ENCODE assay signal across 22 cellular contexts in the genomic region with DNA sequence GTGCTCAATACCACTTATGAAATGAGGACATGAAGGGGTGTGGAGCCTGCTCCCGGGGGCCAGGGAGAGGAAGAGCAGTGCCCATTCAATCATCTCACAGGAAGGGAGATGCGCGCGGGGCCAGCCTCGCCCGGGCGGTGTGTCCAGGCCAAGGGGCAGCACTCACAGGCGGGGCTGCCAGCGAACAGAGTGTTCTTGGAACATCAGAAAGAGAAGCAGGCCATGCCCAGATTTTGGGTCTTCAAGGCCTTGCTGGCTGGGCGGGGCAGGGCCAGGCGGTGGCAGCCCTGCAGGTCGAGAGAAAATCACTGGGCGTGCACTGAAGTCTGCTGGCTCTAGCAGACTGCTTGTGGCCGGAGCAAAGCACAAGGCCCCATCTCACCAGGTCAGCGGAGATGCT.
"Had no signal": no experiment of that assay in that cellular context is flagged by ENCODE, and none has a peak within 500 bp of the region (broad histone marks: within the 10 kb centered on the region; RNA-seq: fewer than 3 reads in every experiment).

No MANE protein-coding gene starts in this region.

- H3K4me1 ChIP-seq: adrenal gland, breast epithelium, colonic mucosa, esophagus squamous epithelium, spleen, transverse colon, uterus had no signal

- H3K4me3 Mint-ChIP-seq: activated naive CD8-positive, alpha-beta T cell; activated T-helper 17 cell treated with anti-CD3 and anti-CD28 coated beads, Interleukin-2, amount 50 U/mL, for 72 hours; central memory CD8-positive, alpha-beta T cell; natural killer cell had no signal

- H3K9me3 ChIP-seq: adrenal gland, colonic mucosa, neutrophil, transverse colon, uterus had no signal

- H3K27me3 ChIP-seq: colonic mucosa, neutrophil, ovary, uterus had no signal

- H3K4me1 Mint-ChIP-seq: activated T-helper 17 cell treated with anti-CD3 and anti-CD28 coated beads, Interleukin-2, amount 50 U/mL, for 72 hours; central memory CD8-positive, alpha-beta T cell; natural killer cell had no signal

- ATAC-seq: activated T-helper 17 cell treated with anti-CD3 and anti-CD28 coated beads, Interleukin-2, amount 50 U/mL, for 72 hours; natural killer cell; stimulated activated naive CD8-positive, alpha-beta T cell treated with anti-CD3 and anti-CD28 coated beads, Interleukin-15, Interleukin-2, amounts not matched to agents 100 U/mL and 50 U/mL, for 24 hours had no signal

- H3K27me3 Mint-ChIP-seq: activated naive CD8-positive, alpha-beta T cell; activated T-helper 17 cell treated with anti-CD3 and anti-CD28 coated beads, Interleukin-2, amount 50 U/mL, for 72 hours; central memory CD8-positive, alpha-beta T cell had no signal

- H3K4me3 ChIP-seq: adrenal gland, breast epithelium, colonic mucosa, esophagus squamous epithelium, ovary, spleen, transverse colon, uterus had no signal

- H3K36me3 Mint-ChIP-seq: activated naive CD8-positive, alpha-beta T cell; natural killer cell had no signal

- H3K9me3 Mint-ChIP-seq: activated T-helper 17 cell treated with anti-CD3 and anti-CD28 coated beads, Interleukin-2, amount 50 U/mL, for 72 hours; central memory CD8-positive, alpha-beta T cell; natural killer cell had no signal

- H3K27ac ChIP-seq: adrenal gland, breast epithelium, colonic mucosa, esophagus squamous epithelium, neutrophil, ovary, spleen, transverse colon, uterus had no signal

- H3K36me3 ChIP-seq: adrenal gland, breast epithelium, colonic mucosa, esophagus squamous epithelium, neutrophil, ovary, spleen, transverse colon, uterus had no signal

- H3K27ac Mint-ChIP-seq: activated naive CD8-positive, alpha-beta T cell; activated T-helper 17 cell treated with anti-CD3 and anti-CD28 coated beads, Interleukin-2, amount 50 U/mL, for 72 hours; natural killer cell had no signal

- FAIRE-seq: keratinocyte had no signal

- DNase-seq: activated CD4-positive, alpha-beta T cell treated with anti-CD3 and anti-CD28 coated beads for 1 hour; activated CD4-positive, alpha-beta T cell treated with anti-CD3 and anti-CD28 coated beads, Interleukin-2, amount 50 U/mL, for 1 hour; activated T-cell treated with anti-CD3 and anti-CD28 coated beads, Interleukin-2, amount 50 U/mL, for 1 hour; adrenal gland; colonic mucosa; esophagus squamous epithelium; mammary epithelial cell; natural killer cell; ovary; spleen; stimulated activated CD4-positive, alpha-beta T cell treated with anti-CD3 and anti-CD28 coated beads, Interleukin-4, amount 100 ng/mL, for 1 hour; stimulated activated naive CD8-positive, alpha-beta T cell treated with anti-CD3 and anti-CD28 coated beads, Interleukin-15, Interleukin-2, amounts not matched to agents 100 U/mL and 50 U/mL, for 24 hours; T-helper 1 cell; T-helper 9 cell; transverse colon; uterus had no signal
